ENCODE assay signal across 7 cellular contexts in the genomic region with DNA sequence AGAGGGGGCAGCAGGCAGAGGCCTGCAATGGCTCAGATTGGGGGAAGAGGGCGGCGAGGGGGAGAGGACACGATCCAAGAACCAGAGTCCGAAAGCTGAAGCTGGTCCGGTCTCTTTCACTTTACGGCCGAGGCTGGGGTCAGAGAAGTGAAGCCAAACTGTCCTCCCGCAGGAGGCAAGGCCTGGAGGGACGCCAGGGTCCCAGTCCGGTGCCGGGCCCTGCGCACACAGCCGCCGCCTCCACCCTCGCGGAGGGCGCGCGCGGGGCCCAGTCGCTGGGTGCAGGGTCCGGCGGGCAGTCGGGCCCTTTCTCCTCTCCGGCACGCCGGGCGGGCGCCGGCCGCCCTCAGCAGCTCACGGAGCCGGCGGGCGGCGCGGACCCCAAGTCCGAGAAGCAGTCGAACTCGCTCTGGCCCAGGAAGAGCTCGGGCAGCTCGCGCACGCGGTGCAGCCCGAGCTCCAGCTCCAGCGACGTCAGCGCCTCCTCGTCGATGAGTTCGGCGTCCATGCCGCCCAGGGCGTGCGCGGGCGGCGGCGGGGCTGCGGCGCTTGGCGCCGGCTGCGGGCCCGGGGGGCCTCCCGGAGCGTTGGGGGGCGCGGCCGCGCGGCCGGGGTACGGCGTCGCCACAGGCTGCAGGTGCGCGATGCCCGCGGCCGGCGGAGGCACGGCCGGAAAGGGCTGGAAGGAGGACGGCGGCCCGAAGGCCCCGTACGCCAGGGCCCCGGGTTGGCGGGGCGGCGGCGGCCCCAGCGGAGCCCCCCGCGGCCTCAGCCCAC. TPM values are rescaled to one million over a fixed set of nuclear protein-coding genes. Genes with fewer than 3 reads are reported as not detected.
A peak's percentile ranks its signal among the peaks of the same experiment; 100 is the strongest.
DNase-seq lines count a peak whose midpoint lies in the region; ATAC-seq and TF ChIP-seq lines count a peak whose summit lies in the region.

No MANE protein-coding gene starts in this region.

- H3K4me1 Mint-ChIP-seq in activated naive CD4-positive, alpha-beta T cell treated with anti-CD3 and anti-CD28 coated beads, Interleukin-2, amount 50 U/mL, for 24 hours: peaks cover 12% of the 10 kb centered on the region

- peak overlapping the region; percentile 88 for H3K4me3 Mint-ChIP-seq in activated naive CD4-positive, alpha-beta T cell treated with anti-CD3 and anti-CD28 coated beads, Interleukin-2, amount 50 U/mL, for 24 hours

- TF ChIP-seq CTCF in left ventricle myocardium inferior (IDR thresholded peaks at IDR 0.05; ENCODE audit: borderline replicate concordance): no peak
- no peak for TF ChIP-seq CTCF in retinal pigment epithelial cell (conservative IDR thresholded peaks at IDR 0.05; ENCODE audit: low read depth, low read length)

- H3K4me1 ChIP-seq in left ventricle myocardium inferior: peaks cover 46% of the 10 kb centered on the region

- peak overlapping the region; percentile 79 for H3K27ac Mint-ChIP-seq in activated naive CD4-positive, alpha-beta T cell treated with anti-CD3 and anti-CD28 coated beads, Interleukin-2, amount 50 U/mL, for 24 hours

- no peaks in the 10 kb centered on the region for H3K27me3 ChIP-seq in left ventricle myocardium inferior (ENCODE audit: low read depth)

- H3K27me3 Mint-ChIP-seq in activated naive CD4-positive, alpha-beta T cell treated with anti-CD3 and anti-CD28 coated beads, Interleukin-2, amount 50 U/mL, for 24 hours: no peaks in the 10 kb centered on the region

- no peaks in the 10 kb centered on the region for H3K36me3 Mint-ChIP-seq in activated naive CD4-positive, alpha-beta T cell treated with anti-CD3 and anti-CD28 coated beads, Interleukin-2, amount 50 U/mL, for 24 hours

- no peaks in the 10 kb centered on the region for H3K9me3 Mint-ChIP-seq in activated naive CD4-positive, alpha-beta T cell treated with anti-CD3 and anti-CD28 coated beads, Interleukin-2, amount 50 U/mL, for 24 hours

- intact Hi-C loops in left ventricle myocardium inferior (cut with micrococcal nuclease): no loop called here

- peak overlapping the region; percentile 78 for H3K4me3 ChIP-seq in left ventricle myocardium inferior
- H3K4me3 ChIP-seq in retinal pigment epithelial cell (ENCODE audit: low read length): peak overlapping the region; percentile 48

- H3K27ac ChIP-seq in left ventricle myocardium inferior (replicated peaks): peak overlapping the region; percentile 96

- H3K36me3 ChIP-seq in left ventricle myocardium inferior: no peaks in the 10 kb centered on the region

- H3K9me3 ChIP-seq in left ventricle myocardium inferior (replicated peaks): no peaks in the 10 kb centered on the region

- DNase-seq in NCI-H1092 (lab: John Stamatoyannopoulos, UW): peak; percentile 12
- DNase-seq in left ventricle myocardium inferior: peak; percentile 63
- no peak for DNase-seq in retinal pigment epithelial cell (ENCODE audit: low read depth)
- no peak for DNase-seq in EL

- ATAC-seq in GM19455 (IDR thresholded peaks at IDR 0.05; ENCODE audit: unreplicated experiment) (peak; percentile 6), GM21717 (IDR thresholded peaks at IDR 0.05; ENCODE audit: unreplicated experiment) (no peak)

RNA-seq across cellular contexts. Expression of gene CITED4, which starts 0.7 kb away (rescaled TPM):
- total RNA-seq in left ventricle myocardium inferior: 24.4 TPM

Comparison
In these comparisons a context has a peak if more than half of its experiments do, and no peak if none do; other contexts are left out.
1. DNase-seq: peak in NCI-H1092 (single experiment) and left ventricle myocardium inferior (single experiment); none in retinal pigment epithelial cell (single experiment) and EL (single experiment).